24 cellular contexts compared by ENCODE assay signal in genomic region chr14:103726474-103726873, GRCh38.
"Had no signal": no experiment of that assay in that cellular context is flagged by ENCODE, and none has a peak within 500 bp of the region (broad histone marks: within the 10 kb centered on the region; RNA-seq: fewer than 3 reads in every experiment).

No MANE protein-coding gene starts in this region.

- DNase-seq: activated CD4-positive, alpha-beta T cell treated with anti-CD3 and anti-CD28 coated beads for 48 hours; activated CD4-positive, alpha-beta T cell treated with anti-CD3 and anti-CD28 coated beads, Interleukin-2, amount 50 U/mL, for 48 hours; activated CD8-positive, alpha-beta memory T cell treated with anti-CD3 and anti-CD28 coated beads for 24 hours; activated effector memory CD4-positive, alpha-beta T cell treated with anti-CD3 and anti-CD28 coated beads, Interleukin-2, amount 50 U/mL, for 16 hours; activated naive CD4-positive, alpha-beta T cell treated with anti-CD3 and anti-CD28 coated beads for 36 hours; activated naive CD8-positive, alpha-beta T cell treated with anti-CD3 and anti-CD28 coated beads for 36 hours; cerebellar nuclear complex; cortex of kidney; foreskin fibroblast; heart left ventricle; hypothalamus; kidney glomerular epithelial cell; mammary epithelial cell; naive B cell; occipital lobe; stimulated activated CD4-positive, alpha-beta T cell treated with anti-CD3 and anti-CD28 coated beads, Interleukin-15, amount 100 ng/mL, for 24 hours; stimulated activated CD4-positive, alpha-beta T cell treated with anti-CD3 and anti-CD28 coated beads, Interleukin-2, amount 100 ng/mL, for 24 hours; stimulated activated naive CD4-positive, alpha-beta T cell treated with Interleukin-2 at 50 U/mL for 16 hours; testis; uterus had no signal

- H3K27ac ChIP-seq: adrenal gland, cardiac muscle cell, heart left ventricle, right atrium auricular region, uterus had no signal

- H3K36me3 ChIP-seq: uterus had no signal

- H3K4me3 ChIP-seq: adrenal gland, ascending aorta, cardiac muscle cell, heart left ventricle, right atrium auricular region, testis, uterus had no signal

- H3K27me3 ChIP-seq: adrenal gland, ascending aorta, cardiac muscle cell, heart left ventricle, right atrium auricular region, testis, uterus had no signal

- H3K9me3 ChIP-seq: adrenal gland, ascending aorta, heart left ventricle, right atrium auricular region, testis, uterus had no signal
